In the genomic region with DNA sequence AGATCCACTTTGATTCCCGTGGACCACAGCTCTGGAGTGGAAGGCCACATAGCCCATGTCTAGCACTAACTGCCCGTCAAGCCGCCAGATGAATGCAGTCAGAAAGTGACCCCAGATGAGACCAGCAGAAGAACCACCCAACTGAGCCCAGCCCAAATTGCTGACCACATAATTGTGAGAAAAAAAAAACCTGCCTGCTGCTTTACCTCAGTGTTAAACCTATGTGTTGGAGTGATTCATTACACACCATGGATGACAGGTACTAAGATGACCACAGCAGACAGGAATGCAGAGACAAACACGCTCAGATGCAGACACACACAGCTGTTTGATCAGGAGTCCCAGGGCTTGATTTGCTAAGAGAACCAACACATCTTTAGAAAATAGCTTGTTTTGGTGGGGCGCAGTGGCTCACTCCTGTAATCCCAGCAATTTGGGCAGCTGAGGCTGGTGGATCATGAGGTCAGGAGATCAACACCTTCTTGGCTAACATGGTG, we compare ENCODE assay signal across 19 cellular contexts.
DNase-seq lines count a peak whose midpoint lies in the region; ATAC-seq, FAIRE-seq and TF ChIP-seq lines count a peak whose summit lies in the region.
"Had no signal": no experiment of that assay in that cellular context is flagged by ENCODE, and none has a peak within 500 bp of the region (broad histone marks: within the 10 kb centered on the region; RNA-seq: fewer than 3 reads in every experiment).

No MANE protein-coding gene starts in this region.

- H3K4me3 ChIP-seq in HepG2 (replicated peaks in 1 of 3; ENCODE audit: insufficient read depth in 1 of 3, low read depth in 2 of 3, low read length in 3 of 3) (no peak overlapping the region), right lobe of liver (no peak overlapping the region), PC-3 (ENCODE audit: low read length) (no peak overlapping the region), epithelial cell of esophagus (ENCODE audit: low read length) (no peak overlapping the region)
- H3K4me3 ChIP-seq: GM23248, SJSA1 had no signal

- H3K27ac ChIP-seq in HepG2 (ENCODE audit: extremely low read length, insufficient read depth, low read length), result no peak overlapping the region
- no peak overlapping the region for H3K27ac ChIP-seq in right lobe of liver
- H3K27ac ChIP-seq in PC-3 (ENCODE audit: low read length), result no peak overlapping the region
- H3K27ac ChIP-seq: GM23248, SJSA1 had no signal

- TF ChIP-seq EP300 in HepG2 (IDR thresholded peaks at IDR 0.05; ENCODE audit: low read depth in 2 of 2, low read length in 2 of 2) (no peak), HepG2 (CRISPR knock-in tag; IDR thresholded peaks at IDR 0.05; ENCODE audit: borderline replicate concordance) (no peak)

- intact Hi-C loops in HepG2 (cut with micrococcal nuclease; ENCODE audit: unreplicated experiment), result no loop called here
- intact Hi-C loops in right lobe of liver (cut with DNase I), result no loop called here
- intact Hi-C loops in PC-3 (cut with micrococcal nuclease), result no loop called here

- no peaks in the 10 kb centered on the region for H3F3A ChIP-seq in PC-3 (ENCODE audit: low read length, unreplicated experiment)

- H3K27ac Mint-ChIP-seq in type B pancreatic cell, result peak overlapping the region; percentile 13
- H3K27ac Mint-ChIP-seq: CD4-positive, alpha-beta T cell had no signal

- H3K4me1 ChIP-seq in HepG2 (ENCODE audit: insufficient read depth, low read length), result no peaks in the 10 kb centered on the region
- H3K4me1 ChIP-seq in right lobe of liver, result no peaks in the 10 kb centered on the region
- no peaks in the 10 kb centered on the region for H3K4me1 ChIP-seq in PC-3 (ENCODE audit: insufficient read depth, low read length)
- H3K4me1 ChIP-seq: SJSA1 had no signal

- H3K9me2 ChIP-seq in PC-3 (replicated peaks; ENCODE audit: low read length), result no peaks in the 10 kb centered on the region

- CTCF ChIA-PET in HepG2 (lab: Yijun Ruan, JAX; ENCODE audit: low intra/inter-chr PET ratio, low total read pairs) (no interaction called here), PC-3 (lab: Charles Lee) (no interaction called here)

- no peak for ATAC-seq in HepG2
- ATAC-seq in right lobe of liver, result no peak
- no peak for ATAC-seq in PC-3
- no peak for ATAC-seq in HG03457 (IDR thresholded peaks at IDR 0.05; ENCODE audit: unreplicated experiment)

- TF ChIP-seq CTCF in HepG2 (CRISPR knock-in tag; IDR thresholded peaks at IDR 0.05), result no peak
- no peak for TF ChIP-seq CTCF in right lobe of liver (IDR thresholded peaks at IDR 0.05)
- no peak for TF ChIP-seq CTCF in PC-3 (conservative IDR thresholded peaks at IDR 0.05; ENCODE audit: low read depth, low read length)
- no peak for TF ChIP-seq CTCF in epithelial cell of esophagus (IDR thresholded peaks at IDR 0.05; ENCODE audit: insufficient read depth, low read depth, low read length, missing control alignments)
- no peak for TF ChIP-seq CTCF in type B pancreatic cell (conservative IDR thresholded peaks at IDR 0.05)

- peaks cover 1 to 10% of the 10 kb centered on the region in 2 experiments; a peak in 3 of 5 replicates for H3K27me3 ChIP-seq in HepG2 (ENCODE audit: control insufficient read depth in 1 of 2, insufficient read depth in 2 of 2, low read length in 2 of 2)
- no peaks in the 10 kb centered on the region for H3K27me3 ChIP-seq in right lobe of liver
- no peaks in the 10 kb centered on the region for H3K27me3 ChIP-seq in PC-3 (ENCODE audit: low read length)
- H3K27me3 ChIP-seq: SJSA1 had no signal

- H2AFZ ChIP-seq in HepG2 (ENCODE audit: low read length) (no peak overlapping the region), PC-3 (ENCODE audit: low read length) (no peak overlapping the region)
- H2AFZ ChIP-seq: GM23248 had no signal

- H3K36me3 ChIP-seq in HepG2 (replicated peaks in 1 of 2; ENCODE audit: control insufficient read depth in 1 of 2, insufficient read depth in 2 of 2, low read length in 2 of 2) (no peaks in the 10 kb centered on the region), right lobe of liver (no peaks in the 10 kb centered on the region), PC-3 (ENCODE audit: low read depth, low read length) (no peaks in the 10 kb centered on the region)
- H3K36me3 ChIP-seq: SJSA1 had no signal

- in situ Hi-C loops in HepG2 (cut with HindIII; ENCODE audit: extremely low pct_ligation_motif_present, low pct_unique_long_range_greater_than_20kb), result no loop called here

- H3K79me2 ChIP-seq in HepG2 (ENCODE audit: insufficient read depth, low read length), result no peaks in the 10 kb centered on the region
- H3K79me2 ChIP-seq in PC-3 (ENCODE audit: low read length), result no peaks in the 10 kb centered on the region

- TF ChIP-seq RAD21 in HepG2 (CRISPR knock-in tag; IDR thresholded peaks at IDR 0.05), result no peak

- H3K36me3 Mint-ChIP-seq in type B pancreatic cell, result peaks cover 4% of the 10 kb centered on the region

- TF ChIP-seq POLR2A in HepG2 (IDR thresholded peaks at IDR 0.05; ENCODE audit: insufficient read depth in 1 of 2, low read depth in 2 of 2, low read length in 2 of 2) (no peak), right lobe of liver (IDR thresholded peaks at IDR 0.05) (no peak)

- BruUV-seq in HepG2 (replicated peaks; lab: Mats Ljungman, UMichigan) (no TSS peak), PC-3 (replicated peaks; lab: Mats Ljungman, UMichigan) (no TSS peak)

- H3K9me3 Mint-ChIP-seq in type B pancreatic cell, result peaks cover 5% of the 10 kb centered on the region
- H3K9me3 Mint-ChIP-seq: CD4-positive, alpha-beta T cell had no signal

- POLR2A ChIA-PET in HepG2 (lab: Yijun Ruan, JAX) (no interaction called here), PC-3 (lab: Charles Lee; ENCODE audit: unreplicated experiment) (no interaction called here)

- FAIRE-seq in HepG2 (lab: Jason Lieb, UNC), result no peak
- FAIRE-seq: G401.6, GM12892, GM19239, RCC 7860 had no signal

- no peaks in the 10 kb centered on the region for H3K4me1 Mint-ChIP-seq in type B pancreatic cell (ENCODE audit: unreplicated experiment)

- 16% methylated on average over 4 of the region's 5 CpGs for WGBS in HepG2 (ENCODE audit: low lambda C conversion rate)
- WGBS in right lobe of liver (ENCODE audit: insufficient coverage, low coverage, low lambda C conversion rate, missing lambda C conversion rate), result 83% methylated on average over 4 of the region's 5 CpGs

- peaks cover 8% of the 10 kb centered on the region for H3K9me3 ChIP-seq in HepG2 (ENCODE audit: low read length)
- H3K9me3 ChIP-seq in right lobe of liver, result no peaks in the 10 kb centered on the region
- H3K9me3 ChIP-seq in PC-3 (ENCODE audit: low read length), result no peaks in the 10 kb centered on the region

- no peak overlapping the region for H3K9ac ChIP-seq in HepG2 (ENCODE audit: insufficient read depth, low read depth, low read length)
- no peak overlapping the region for H3K9ac ChIP-seq in PC-3 (ENCODE audit: low read length)
- H3K9ac ChIP-seq: GM23248 had no signal

- no peak overlapping the region for H3K4me3 Mint-ChIP-seq in type B pancreatic cell
- H3K4me3 Mint-ChIP-seq: CD4-positive, alpha-beta T cell had no signal

- no peaks in the 10 kb centered on the region for H3K27me3 Mint-ChIP-seq in type B pancreatic cell
- H3K27me3 Mint-ChIP-seq: CD4-positive, alpha-beta T cell had no signal

- H4K20me1 ChIP-seq in HepG2 (ENCODE audit: insufficient read depth, low read length), result no peaks in the 10 kb centered on the region
- H4K20me1 ChIP-seq in PC-3 (ENCODE audit: low read length), result no peaks in the 10 kb centered on the region

- DNase-seq in HepG2 (ENCODE audit: low spot score) (peak; percentile 16), right lobe of liver (no peak), PC-3 (peak; percentile 7), epithelial cell of esophagus (ENCODE audit: low read depth) (peak; percentile 45), type B pancreatic cell (ENCODE audit: extremely low spot score, unreplicated experiment) (no peak), HK-2 (ENCODE audit: unreplicated experiment) (no peak)
- DNase-seq in stimulated activated CD4-positive, alpha-beta T cell treated with anti-CD3 and anti-CD28 coated beads, Interleukin-4, amount 100 ng/mL, for 1 hour, result no peak
- DNase-seq: CD4-positive, alpha-beta T cell; DMS79; GM23248; NCI-H187 treated with DMSO at 0.1 percent for 48 hours; NCI-H446 treated with DMSO at 0.1 percent for 48 hours; NCI-H774 had no signal

- no peak overlapping the region for H3K4me2 ChIP-seq in HepG2 (ENCODE audit: low read depth, low read length)
- no peak overlapping the region for H3K4me2 ChIP-seq in PC-3 (ENCODE audit: low read length)

TF ChIP-seq in HepG2, 621 proteins besides CTCF, POLR2A, EP300 and RAD21:
- TF ChIP-seq ZNF331 (CRISPR knock-in tag; IDR thresholded peaks at IDR 0.05) (peak; percentile 97), NPAS2 (CRISPR knock-in tag; IDR thresholded peaks at IDR 0.05; ENCODE audit: borderline replicate concordance) (no peak), TEAD3 (CRISPR knock-in tag; optimal IDR thresholded peaks at IDR 0.05; ENCODE audit: borderline replicate concordance) (no peak)

Comparison
In these comparisons a context has a peak if more than half of its experiments do, and no peak if none do; other contexts are left out.
1. DNase-seq: peak in HepG2 (single experiment), PC-3 (single experiment) and epithelial cell of esophagus (single experiment); none in right lobe of liver (0 of 3), type B pancreatic cell (single experiment), stimulated activated CD4-positive, alpha-beta T cell treated with anti-CD3 and anti-CD28 coated beads, Interleukin-4, amount 100 ng/mL, for 1 hour (single experiment) and HK-2 (single experiment).